In genomic region chr6:166565084-166565651, GRCh38 we compare ENCODE assay signal across 30 cellular contexts. TPM values are rescaled to one million over a fixed set of nuclear protein-coding genes. Genes with fewer than 3 reads are reported as not detected.
DNase-seq lines count a peak whose midpoint lies in the region; ATAC-seq and TF ChIP-seq lines count a peak whose summit lies in the region.
"Had no signal": no experiment of that assay in that cellular context is flagged by ENCODE, and none has a peak within 500 bp of the region (broad histone marks: within the 10 kb centered on the region; RNA-seq: fewer than 3 reads in every experiment).

No MANE protein-coding gene starts in this region.

- peaks cover 0 to 69% (median 37%) of the 10 kb centered on the region in 9 donors for H3K4me1 ChIP-seq in heart right ventricle
- H3K4me1 ChIP-seq in skeletal muscle satellite cell (ENCODE audit: control insufficient read depth, insufficient read depth, low read length) = peaks cover 66% of the 10 kb centered on the region
- peaks cover 0 to 32% (median 13%) of the 10 kb centered on the region in 4 donors for H3K4me1 ChIP-seq in sigmoid colon
- H3K4me1 ChIP-seq: BE2C, breast epithelium had no signal

- DNase-seq in chondrocyte (ENCODE audit: low spot score) (no peak), heart right ventricle (peak; percentile 35 to 46), SW 1271 (lab: John Stamatoyannopoulos, UW) (no peak), sigmoid colon (no peak)
- no peak for DNase-seq in activated CD4-positive, alpha-beta T cell treated with anti-CD3 and anti-CD28 coated beads for 4 hours
- DNase-seq: activated CD4-positive, CD25-positive, alpha-beta regulatory T cell treated with anti-CD3 and anti-CD28 coated beads, Interleukin-2, amount 50 U/mL, for 72 hours; activated CD8-positive, alpha-beta memory T cell treated with anti-CD3 and anti-CD28 coated beads for 24 hours; activated naive CD4-positive, alpha-beta T cell; activated T-cell treated with anti-CD3 and anti-CD28 coated beads, Interleukin-2, amount 50 U/mL, for 1 hour; BE2C; DMS79; esophagus squamous epithelium; Karpas-422; kidney; mammary epithelial cell; NCI-H1694; NCI-H2171; NCI-H524 treated with DMSO at 0.1 percent for 48 hours; ovary; SJCRH30; spleen; stimulated activated CD4-positive, alpha-beta T cell treated with anti-CD3 and anti-CD28 coated beads, Interleukin-2, amount 100 ng/mL, for 48 hours; substantia nigra; T-helper 1 cell had no signal

- no peak for TF ChIP-seq CTCF in chondrocyte (IDR thresholded peaks at IDR 0.05)
- TF ChIP-seq CTCF in heart right ventricle (IDR thresholded peaks at IDR 0.05) = no peak
- no peak for TF ChIP-seq CTCF in neural cell (IDR thresholded peaks at IDR 0.05; ENCODE audit: poor library complexity, severe bottlenecking)
- no peak for TF ChIP-seq CTCF in sigmoid colon (IDR thresholded peaks at IDR 0.05)

- H3F3A ChIP-seq in neural cell (ENCODE audit: insufficient read depth, low read length, poor library complexity, severe bottlenecking) = no peaks in the 10 kb centered on the region

- H3K36me3 Mint-ChIP-seq in chondrocyte (ENCODE audit: low read depth) = peaks cover 20% of the 10 kb centered on the region
- H3K36me3 Mint-ChIP-seq: stimulated activated effector memory CD8-positive, alpha-beta T cell treated with anti-CD3 and anti-CD28 coated beads, Interleukin-12 subunit alpha, Interleukin-12 subunit beta, amount 100 ng/mL, for 72 hours had no signal

- peaks cover 2% of the 10 kb centered on the region for H3K9me3 Mint-ChIP-seq in chondrocyte (ENCODE audit: low read depth)
- H3K9me3 Mint-ChIP-seq: stimulated activated effector memory CD8-positive, alpha-beta T cell treated with anti-CD3 and anti-CD28 coated beads, Interleukin-12 subunit alpha, Interleukin-12 subunit beta, amount 100 ng/mL, for 72 hours had no signal

- H3K9me2 ChIP-seq in neural cell (ENCODE audit: insufficient read depth, low read length) = no peaks in the 10 kb centered on the region

- H3K4me3 ChIP-seq in heart right ventricle (no peak overlapping the region), neural cell (ENCODE audit: low read length) (peak overlapping the region; percentile 24), skeletal muscle satellite cell (ENCODE audit: low read length) (no peak overlapping the region), sigmoid colon (no peak overlapping the region)
- H3K4me3 ChIP-seq: breast epithelium, esophagus squamous epithelium, ovary, SJCRH30, spleen, vagina had no signal

- H3K27ac ChIP-seq in heart right ventricle = peak overlapping the region in 9 of 10 donors; percentile 13 to 53 (median 35)
- no peak overlapping the region for H3K27ac ChIP-seq in neural cell (ENCODE audit: low read length)
- peak overlapping the region in 1 of 4 donors; percentile 38 for H3K27ac ChIP-seq in sigmoid colon
- H3K27ac ChIP-seq: esophagus squamous epithelium, ovary, SJCRH30, spleen had no signal

- H3K36me3 ChIP-seq in heart right ventricle (peaks cover 0 to 4% (median 0%) of the 10 kb centered on the region in 9 donors), neural cell (ENCODE audit: insufficient read depth, low read length) (peaks cover 4% of the 10 kb centered on the region), skeletal muscle satellite cell (ENCODE audit: insufficient read depth, low read length) (peaks cover 34% of the 10 kb centered on the region), sigmoid colon (no peaks in the 10 kb centered on the region)
- H3K36me3 ChIP-seq: BE2C, breast epithelium, ovary, SJCRH30, vagina had no signal

- TF ChIP-seq POLR2A in sigmoid colon (IDR thresholded peaks at IDR 0.05) = no peak

- intact Hi-C loops in heart right ventricle (cut with DNase I) (no loop called here), sigmoid colon (cut with DNase I) (no loop called here)

- H3K27me3 Mint-ChIP-seq in chondrocyte (ENCODE audit: low read depth) = no peaks in the 10 kb centered on the region

- 57 to 71% methylated on average over 14 of the region's 14 CpGs for WGBS in heart right ventricle, 2 donors
- whole genome bisulfite sequencing in sigmoid colon, 2 donors = 78 to 89% methylated on average over 14 of the region's 14 CpGs

- peaks cover 0 to 9% (median under 1%) of the 10 kb centered on the region in 11 donors for H3K9me3 ChIP-seq in heart right ventricle
- H3K9me3 ChIP-seq in neural cell (ENCODE audit: low read length) = no peaks in the 10 kb centered on the region
- H3K9me3 ChIP-seq in skeletal muscle satellite cell (replicated peaks; ENCODE audit: low read length) = no peaks in the 10 kb centered on the region
- H3K9me3 ChIP-seq in sigmoid colon = no peaks in the 10 kb centered on the region
- H3K9me3 ChIP-seq: BE2C, esophagus squamous epithelium, ovary, SJCRH30, vagina had no signal

- H3K27me3 ChIP-seq in heart right ventricle (no peaks in the 10 kb centered on the region), neural cell (ENCODE audit: insufficient read depth, low read depth, low read length) (no peaks in the 10 kb centered on the region), skeletal muscle satellite cell (ENCODE audit: control insufficient read depth, insufficient read depth, low read length) (no peaks in the 10 kb centered on the region), sigmoid colon (no peaks in the 10 kb centered on the region)
- H3K27me3 ChIP-seq: BE2C, breast epithelium, esophagus squamous epithelium, ovary, SJCRH30, spleen, vagina had no signal

- TF ChIP-seq EP300 in neural cell (conservative IDR thresholded peaks at IDR 0.05; ENCODE audit: poor library complexity, severe bottlenecking) (no peak), sigmoid colon (IDR thresholded peaks at IDR 0.05) (no peak)

- H3K9ac ChIP-seq in neural cell (ENCODE audit: low read length) (no peak overlapping the region), skeletal muscle satellite cell (ENCODE audit: low read depth, low read length) (peak overlapping the region; percentile 17)

- H4K20me1 ChIP-seq in neural cell (ENCODE audit: insufficient read depth) = no peaks in the 10 kb centered on the region

- peak; percentile 46 to 72 (median 60) for ATAC-seq in heart right ventricle
- no peak for ATAC-seq in HG02571 (IDR thresholded peaks at IDR 0.05; ENCODE audit: unreplicated experiment)

- H3K27ac Mint-ChIP-seq in chondrocyte (ENCODE audit: unreplicated experiment) = peak overlapping the region; percentile 78
- H3K27ac Mint-ChIP-seq: stimulated activated effector memory CD8-positive, alpha-beta T cell treated with anti-CD3 and anti-CD28 coated beads, Interleukin-12 subunit alpha, Interleukin-12 subunit beta, amount 100 ng/mL, for 72 hours had no signal

- H3K4me2 ChIP-seq in neural cell (ENCODE audit: low read length) (no peak overlapping the region), skeletal muscle satellite cell (ENCODE audit: low read length) (no peak overlapping the region)

- no peak overlapping the region for H3K4me3 Mint-ChIP-seq in chondrocyte (ENCODE audit: unreplicated experiment)
- H3K4me3 Mint-ChIP-seq: stimulated activated effector memory CD8-positive, alpha-beta T cell treated with anti-CD3 and anti-CD28 coated beads, Interleukin-12 subunit alpha, Interleukin-12 subunit beta, amount 100 ng/mL, for 72 hours had no signal

- no peak for TF ChIP-seq RAD21 in neural cell (conservative IDR thresholded peaks at IDR 0.05)

- H3K79me2 ChIP-seq in neural cell (replicated peaks; ENCODE audit: insufficient read depth, low read length) = peaks cover 11% of the 10 kb centered on the region

- peaks cover 52% of the 10 kb centered on the region for H3K4me1 Mint-ChIP-seq in chondrocyte (ENCODE audit: low read depth)
- H3K4me1 Mint-ChIP-seq: stimulated activated effector memory CD8-positive, alpha-beta T cell treated with anti-CD3 and anti-CD28 coated beads, Interleukin-12 subunit alpha, Interleukin-12 subunit beta, amount 100 ng/mL, for 72 hours had no signal

- no peak overlapping the region for H2AFZ ChIP-seq in neural cell (ENCODE audit: low read depth, low read length)

TF ChIP-seq in neural cell, 6 proteins besides CTCF, POLR2A, EP300 and RAD21:
- TF ChIP-seq, protein P1, sequence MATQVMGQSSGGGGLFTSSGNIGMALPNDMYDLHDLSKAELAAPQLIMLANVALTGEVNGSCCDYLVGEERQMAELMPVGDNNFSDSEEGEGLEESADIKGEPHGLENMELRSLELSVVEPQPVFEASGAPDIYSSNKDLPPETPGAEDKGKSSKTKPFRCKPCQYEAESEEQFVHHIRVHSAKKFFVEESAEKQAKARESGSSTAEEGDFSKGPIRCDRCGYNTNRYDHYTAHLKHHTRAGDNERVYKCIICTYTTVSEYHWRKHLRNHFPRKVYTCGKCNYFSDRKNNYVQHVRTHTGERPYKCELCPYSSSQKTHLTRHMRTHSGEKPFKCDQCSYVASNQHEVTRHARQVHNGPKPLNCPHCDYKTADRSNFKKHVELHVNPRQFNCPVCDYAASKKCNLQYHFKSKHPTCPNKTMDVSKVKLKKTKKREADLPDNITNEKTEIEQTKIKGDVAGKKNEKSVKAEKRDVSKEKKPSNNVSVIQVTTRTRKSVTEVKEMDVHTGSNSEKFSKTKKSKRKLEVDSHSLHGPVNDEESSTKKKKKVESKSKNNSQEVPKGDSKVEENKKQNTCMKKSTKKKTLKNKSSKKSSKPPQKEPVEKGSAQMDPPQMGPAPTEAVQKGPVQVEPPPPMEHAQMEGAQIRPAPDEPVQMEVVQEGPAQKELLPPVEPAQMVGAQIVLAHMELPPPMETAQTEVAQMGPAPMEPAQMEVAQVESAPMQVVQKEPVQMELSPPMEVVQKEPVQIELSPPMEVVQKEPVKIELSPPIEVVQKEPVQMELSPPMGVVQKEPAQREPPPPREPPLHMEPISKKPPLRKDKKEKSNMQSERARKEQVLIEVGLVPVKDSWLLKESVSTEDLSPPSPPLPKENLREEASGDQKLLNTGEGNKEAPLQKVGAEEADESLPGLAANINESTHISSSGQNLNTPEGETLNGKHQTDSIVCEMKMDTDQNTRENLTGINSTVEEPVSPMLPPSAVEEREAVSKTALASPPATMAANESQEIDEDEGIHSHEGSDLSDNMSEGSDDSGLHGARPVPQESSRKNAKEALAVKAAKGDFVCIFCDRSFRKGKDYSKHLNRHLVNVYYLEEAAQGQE (IDR thresholded peaks at IDR 0.05; ENCODE audit: borderline replicate concordance) = no peak
- TF ChIP-seq POLR2AphosphoS5 (IDR thresholded peaks at IDR 0.05) = no peak
- TF ChIP-seq TAF1 (IDR thresholded peaks at IDR 0.05; ENCODE audit: low read depth) = no peak
- no peak for TF ChIP-seq SMC3 (conservative IDR thresholded peaks at IDR 0.05; ENCODE audit: poor library complexity)
- TF ChIP-seq MXI1 (conservative IDR thresholded peaks at IDR 0.05; ENCODE audit: poor library complexity, severe bottlenecking) = no peak
- no peak for TF ChIP-seq EZH2 (IDR thresholded peaks at IDR 0.05; ENCODE audit: borderline replicate concordance, insufficient read depth, low read length, poor library complexity, severe bottlenecking)

RNA-seq across cellular contexts. Expression of gene RAMACL, which starts 21.3 kb away (rescaled TPM):
- total RNA-seq in chondrocyte (1.7 to 4.8 TPM (median 2.4 TPM) in 3 replicates), heart right ventricle (1 to 10 TPM in 4 of 10 donors, under 1 TPM in 6; 0.25 to 2.4 (median 0.74) TPM), sigmoid colon (1 to 10 TPM in 3 of 4 donors, under 1 TPM in 1; 0.66 to 3.0 (median 2.2) TPM)
- polyA plus RNA-seq in heart right ventricle (under 1 TPM; 0.20 to 0.29 TPM), neural cell (1.6 and 1.9 TPM in 2 replicates), sigmoid colon (under 1 TPM in 1 of 3 donors, not detected in 2; 0.34 TPM)
- polyA minus RNA-seq in neural cell = 5.2 and 5.4 TPM in 2 replicates
- 2.6 and 3.5 TPM in 2 replicates for total RNA-seq in skeletal muscle satellite cell (2012; rRNA removed)

Comparison
In these comparisons a context has a peak if more than half of its experiments do, and no peak if none do; other contexts are left out.
1. DNase-seq: peak in heart right ventricle (2 of 2); none in chondrocyte (single experiment), SW 1271 (0 of 2), sigmoid colon (single experiment) and activated CD4-positive, alpha-beta T cell treated with anti-CD3 and anti-CD28 coated beads for 4 hours (0 of 2).